ENCODE assay signal across 13 cellular contexts in genomic region chr12:57851552-57852186, GRCh38. TPM values are rescaled to one million over a fixed set of nuclear protein-coding genes. Genes with fewer than 3 reads are reported as not detected.
DNase-seq lines count a peak whose midpoint lies in the region; ATAC-seq and TF ChIP-seq lines count a peak whose summit lies in the region.
"Had no signal": no experiment of that assay in that cellular context is flagged by ENCODE, and none has a peak within 500 bp of the region (broad histone marks: within the 10 kb centered on the region; RNA-seq: fewer than 3 reads in every experiment).

No MANE protein-coding gene starts in this region.

- no peak for DNase-seq in cardiac muscle cell (ENCODE audit: low read depth in 1 of 2, low spot score in 1 of 2)
- DNase-seq in left ventricle myocardium superior = no peak
- DNase-seq in esophagus squamous epithelium (lab: John Stamatoyannopoulos, UW) = no peak
- no peak for DNase-seq in neural progenitor cell (ENCODE audit: low spot score)
- DNase-seq in type B pancreatic cell (ENCODE audit: extremely low spot score, unreplicated experiment) = no peak
- no peak for DNase-seq in CD4-positive, alpha-beta memory T cell
- DNase-seq in NCI-H1105 treated with DMSO at 0.1 percent for 48 hours (lab: John Stamatoyannopoulos, UW) = no peak
- no peak for DNase-seq in NCI-H2029 treated with DMSO at 0.1 percent for 48 hours (lab: John Stamatoyannopoulos, UW)
- DNase-seq: activated CD4-positive, CD25-positive, alpha-beta regulatory T cell treated with anti-CD3 and anti-CD28 coated beads, Interleukin-2, amount 50 U/mL, for 72 hours; activated naive CD8-positive, alpha-beta T cell treated with anti-CD3 and anti-CD28 coated beads, Interleukin-2, amount 10 ng/mL, durations not matched to agents 7 days and 5 days; immature natural killer cell had no signal

- 64 to 65% methylated on average over 3 of the region's 3 CpGs for WGBS in esophagus squamous epithelium, 2 donors

- no peak overlapping the region for H3K9ac ChIP-seq in neural progenitor cell

- no peak for ATAC-seq in left ventricle myocardium superior

- H4K20me1 ChIP-seq in neural progenitor cell (ENCODE audit: low read depth) = no peaks in the 10 kb centered on the region

- H3K36me3 ChIP-seq in cardiac muscle cell (no peaks in the 10 kb centered on the region), esophagus squamous epithelium (no peaks in the 10 kb centered on the region), neural progenitor cell (no peaks in the 10 kb centered on the region)
- H3K36me3 ChIP-seq in CD4-positive, alpha-beta memory T cell (ENCODE audit: insufficient read depth, low read length) = no peaks in the 10 kb centered on the region
- H3K36me3 ChIP-seq: HAP-1 had no signal

- no peak overlapping the region for H2AFZ ChIP-seq in neural progenitor cell (replicated peaks)

- intact Hi-C loops in left ventricle myocardium superior (cut with micrococcal nuclease) = no loop called here
- intact Hi-C loops in esophagus squamous epithelium (cut with DNase I) = no loop called here
- intact Hi-C loops in CD4-positive, alpha-beta memory T cell (cut with micrococcal nuclease) = no loop called here

- no peaks in the 10 kb centered on the region for H3K27me3 ChIP-seq in cardiac muscle cell
- no peaks in the 10 kb centered on the region for H3K27me3 ChIP-seq in esophagus squamous epithelium
- H3K27me3 ChIP-seq in neural progenitor cell = peaks cover 10% of the 10 kb centered on the region
- no peaks in the 10 kb centered on the region for H3K27me3 ChIP-seq in CD4-positive, alpha-beta memory T cell (ENCODE audit: insufficient read depth, low read length)

- no peak overlapping the region for H3K4me3 ChIP-seq in cardiac muscle cell
- no peak overlapping the region for H3K4me3 ChIP-seq in esophagus squamous epithelium
- H3K4me3 ChIP-seq in neural progenitor cell = peak overlapping the region; percentile 43
- H3K4me3 ChIP-seq in CD4-positive, alpha-beta memory T cell (ENCODE audit: low read length in 2 of 2) = no peak overlapping the region
- H3K4me3 ChIP-seq: HAP-1 had no signal

- H3K4me1 Mint-ChIP-seq in neural progenitor cell (peaks cover 33% of the 10 kb centered on the region), type B pancreatic cell (ENCODE audit: unreplicated experiment) (peaks cover 28% of the 10 kb centered on the region)
- peaks cover 15 to 32% (median 21%) of the 10 kb centered on the region in 4 donors for H3K4me1 Mint-ChIP-seq in CD4-positive, alpha-beta memory T cell

- H3K9me3 Mint-ChIP-seq in neural progenitor cell (peaks cover 6% of the 10 kb centered on the region), type B pancreatic cell (no peaks in the 10 kb centered on the region)
- peaks cover 0 to 2% (median 0%) of the 10 kb centered on the region in 8 donors for H3K9me3 Mint-ChIP-seq in CD4-positive, alpha-beta memory T cell
- H3K9me3 Mint-ChIP-seq: activated naive CD8-positive, alpha-beta T cell treated with anti-CD3 and anti-CD28 coated beads, Interleukin-2, amount 10 ng/mL, durations not matched to agents 7 days and 5 days; immature natural killer cell had no signal

- TF ChIP-seq POLR2A in esophagus squamous epithelium (IDR thresholded peaks at IDR 0.05) = no peak

- H3K4me2 ChIP-seq in neural progenitor cell = peak overlapping the region; percentile 88

- H3K27me3 Mint-ChIP-seq in neural progenitor cell (ENCODE audit: insufficient read depth, low read depth) = peaks cover 10% of the 10 kb centered on the region
- peaks cover 22% of the 10 kb centered on the region for H3K27me3 Mint-ChIP-seq in type B pancreatic cell
- peaks cover 18 to 21% of the 10 kb centered on the region in 2 donors for H3K27me3 Mint-ChIP-seq in CD4-positive, alpha-beta memory T cell

- TF ChIP-seq CTCF in cardiac muscle cell (IDR thresholded peaks at IDR 0.05; ENCODE audit: low read depth, low read length) = no peak
- TF ChIP-seq CTCF in esophagus squamous epithelium (IDR thresholded peaks at IDR 0.05) = no peak
- TF ChIP-seq CTCF in neural progenitor cell (IDR thresholded peaks at IDR 0.05) = no peak
- no peak for TF ChIP-seq CTCF in type B pancreatic cell (conservative IDR thresholded peaks at IDR 0.05)

- H3F3A ChIP-seq in neural progenitor cell (ENCODE audit: low read depth) = peaks cover 32% of the 10 kb centered on the region

- peak overlapping the region; percentile 4 for H3K27ac Mint-ChIP-seq in neural progenitor cell
- peak overlapping the region; percentile 28 for H3K27ac Mint-ChIP-seq in type B pancreatic cell
- H3K27ac Mint-ChIP-seq in CD4-positive, alpha-beta memory T cell = peak overlapping the region in 3 of 7 donors; percentile 7 to 36 (median 25)
- H3K27ac Mint-ChIP-seq: activated naive CD8-positive, alpha-beta T cell treated with anti-CD3 and anti-CD28 coated beads, Interleukin-2, amount 10 ng/mL, durations not matched to agents 7 days and 5 days; immature natural killer cell had no signal

- H3K4me3 Mint-ChIP-seq in neural progenitor cell (peak overlapping the region; percentile 70), type B pancreatic cell (peak overlapping the region; percentile 73)
- H3K4me3 Mint-ChIP-seq in CD4-positive, alpha-beta memory T cell = no peak overlapping the region
- H3K4me3 Mint-ChIP-seq: activated naive CD8-positive, alpha-beta T cell treated with anti-CD3 and anti-CD28 coated beads, Interleukin-2, amount 10 ng/mL, durations not matched to agents 7 days and 5 days; immature natural killer cell had no signal

- CTCF ChIA-PET in CD4-positive, alpha-beta memory T cell (lab: Charles Lee; ENCODE audit: partially characterized antibody) = interaction anchor here (0.9 to 1.4 kb wide), 3 partner anchors 19 to 47 kb away, joined by 3 to 6 read pairs (median 3); no protein-coding TSS in a partner anchor

- no peaks in the 10 kb centered on the region for H3K79me2 ChIP-seq in neural progenitor cell (ENCODE audit: low read depth)

- no peaks in the 10 kb centered on the region for H3K36me3 Mint-ChIP-seq in neural progenitor cell
- H3K36me3 Mint-ChIP-seq in type B pancreatic cell = no peaks in the 10 kb centered on the region
- peaks cover 0 to 4% of the 10 kb centered on the region in 2 donors for H3K36me3 Mint-ChIP-seq in CD4-positive, alpha-beta memory T cell
- H3K36me3 Mint-ChIP-seq: activated naive CD8-positive, alpha-beta T cell treated with anti-CD3 and anti-CD28 coated beads, Interleukin-2, amount 10 ng/mL, durations not matched to agents 7 days and 5 days; immature natural killer cell had no signal

- H3K27ac ChIP-seq in cardiac muscle cell (peak overlapping the region; percentile 96), esophagus squamous epithelium (peak overlapping the region; percentile 62 to 89 (median 75)), neural progenitor cell (no peak overlapping the region)
- H3K27ac ChIP-seq in CD4-positive, alpha-beta memory T cell (ENCODE audit: low read depth, low read length) = no peak overlapping the region
- H3K27ac ChIP-seq: HL-60 had no signal

- POLR2A ChIA-PET in CD4-positive, alpha-beta memory T cell (lab: Charles Lee; ENCODE audit: partially characterized antibody) = interaction anchor here (1.1 to 3.1 kb wide), 4 partner anchors 9 to 26 kb away, joined by 3 to 10 read pairs (median 4); no protein-coding TSS in a partner anchor

- H3K9me3 ChIP-seq in cardiac muscle cell (ENCODE audit: low read depth) = no peaks in the 10 kb centered on the region
- H3K9me3 ChIP-seq in esophagus squamous epithelium = no peaks in the 10 kb centered on the region
- no peaks in the 10 kb centered on the region for H3K9me3 ChIP-seq in neural progenitor cell (ENCODE audit: low read depth)
- H3K9me3 ChIP-seq in CD4-positive, alpha-beta memory T cell (ENCODE audit: control insufficient read depth in 1 of 2, low read length in 2 of 2) = no peaks in the 10 kb centered on the region
- H3K9me3 ChIP-seq: HAP-1 had no signal

- H3K4me1 ChIP-seq in cardiac muscle cell (ENCODE audit: low read depth) (peaks cover 32% of the 10 kb centered on the region), esophagus squamous epithelium (peaks cover 10 to 45% (median 26%) of the 10 kb centered on the region in 3 donors), neural progenitor cell (peaks cover 25% of the 10 kb centered on the region)
- peaks cover 14% of the 10 kb centered on the region for H3K4me1 ChIP-seq in CD4-positive, alpha-beta memory T cell (ENCODE audit: insufficient read depth, low read length)

RNA-seq across cellular contexts. Expression of gene CTDSP2, which starts 5.1 kb away (rescaled TPM):
- total RNA-seq in cardiac muscle cell (103 and 105 TPM in 2 replicates), left ventricle myocardium superior (104 TPM), esophagus squamous epithelium (100 to 1,000 TPM in 1 of 4 donors, 10 to 100 TPM in 3; 47.1 to 120 (median 71.7) TPM), neural progenitor cell (ENCODE audit: low replicate concordance) (43.6 and 73.2 TPM in 2 replicates), type B pancreatic cell (ENCODE audit: low replicate concordance) (135 and 183 TPM in 2 replicates)
- 82.9 and 108 TPM in 2 replicates for polyA plus RNA-seq in cardiac muscle cell
- 100 to 1,000 TPM; 274 to 285 TPM for total RNA-seq in CD4-positive, alpha-beta memory T cell
- polyA plus RNA-seq in CD4-positive, alpha-beta memory T cell = 10 to 100 TPM; 57.7 to 74.8 TPM

RNA-seq across cellular contexts. Expression of gene AVIL, which starts 33.1 kb away (rescaled TPM):
- 1.6 TPM in 2 replicates for total RNA-seq in cardiac muscle cell
- 1.7 and 2.9 TPM in 2 replicates for polyA plus RNA-seq in cardiac muscle cell
- total RNA-seq in left ventricle myocardium superior = 2.4 TPM
- total RNA-seq in esophagus squamous epithelium = 1 to 10 TPM; 1.9 to 3.4 (median 2.5) TPM
- total RNA-seq in neural progenitor cell (ENCODE audit: low replicate concordance) = 0.12 and 0.37 TPM in 2 replicates
- total RNA-seq in type B pancreatic cell (ENCODE audit: low replicate concordance) = 4.9 and 6.6 TPM in 2 replicates
- 10 to 100 TPM; 14.6 to 15.9 TPM for total RNA-seq in CD4-positive, alpha-beta memory T cell
- polyA plus RNA-seq in CD4-positive, alpha-beta memory T cell = under 1 TPM in 1 of 2 donors, not detected in 1; 0.68 TPM

Comparison
In these comparisons a context has a peak if more than half of its experiments do, and no peak if none do; other contexts are left out.
1. H3K27ac ChIP-seq: peak in cardiac muscle cell (single experiment) and esophagus squamous epithelium (4 of 4); none in neural progenitor cell (single experiment) and CD4-positive, alpha-beta memory T cell (single experiment).
2. H3K4me3 Mint-ChIP-seq: peak in neural progenitor cell (single experiment) and type B pancreatic cell (single experiment); none in CD4-positive, alpha-beta memory T cell (0 of 8).